Comparison of ENCODE assay signal across 18 cellular contexts in genomic region chr5:39187873-39188731, GRCh38. TPM values are rescaled to one million over a fixed set of nuclear protein-coding genes. Genes with fewer than 3 reads are reported as not detected.
DNase-seq lines count a peak whose midpoint lies in the region; ATAC-seq and TF ChIP-seq lines count a peak whose summit lies in the region.
"Had no signal": no experiment of that assay in that cellular context is flagged by ENCODE, and none has a peak within 500 bp of the region (broad histone marks: within the 10 kb centered on the region; RNA-seq: fewer than 3 reads in every experiment).

No MANE protein-coding gene starts in this region.

- peak overlapping the region; percentile 69 for H3K4me3 Mint-ChIP-seq in activated CD4-positive, alpha-beta memory T cell treated with anti-CD3 and anti-CD28 coated beads for 36 hours

- H3K9me3 Mint-ChIP-seq in activated CD4-positive, alpha-beta memory T cell treated with anti-CD3 and anti-CD28 coated beads for 36 hours = no peaks in the 10 kb centered on the region

- TF ChIP-seq CTCF in left lung (IDR thresholded peaks at IDR 0.05) = no peak

- no peak for DNase-seq in activated CD4-positive, alpha-beta memory T cell treated with anti-CD3 and anti-CD28 coated beads for 36 hours
- DNase-seq in left lung (no peak), NCI-H2196 treated with DMSO at 0.1 percent for 48 hours (lab: John Stamatoyannopoulos, UW; ENCODE audit: unreplicated experiment) (no peak), G401 (ENCODE audit: low spot score) (no peak)
- DNase-seq: C1 segment of cervical spinal cord, hippocampal formation, lower lobe of right lung, MV-4-11, NCI-H2227 treated with DMSO at 0.1 percent for 48 hours, T-helper 9 cell had no signal

- POLR2A ChIA-PET in activated CD4-positive, alpha-beta memory T cell treated with anti-CD3 and anti-CD28 coated beads for 36 hours (lab: Charles Lee) = interaction anchor here (0.6 to 7.3 kb wide), 15 partner anchors 7 to 94 kb away, joined by 3 to 91 read pairs (median 5); no protein-coding TSS in a partner anchor

- ATAC-seq in GM19452 (IDR thresholded peaks at IDR 0.05; ENCODE audit: unreplicated experiment) = peak; percentile 50
- peak; percentile 53 for ATAC-seq in left lung
- no peak for ATAC-seq in GM19463 (IDR thresholded peaks at IDR 0.05; ENCODE audit: unreplicated experiment)
- ATAC-seq in GM21825 (IDR thresholded peaks at IDR 0.05; ENCODE audit: unreplicated experiment) = no peak
- ATAC-seq: lower lobe of right lung, Panc1 had no signal

- no peak overlapping the region for H3K9ac ChIP-seq in BLaER1 treated with 17β-estradiol and CSF1 and Interleukin-3, amounts not matched to agents 10 nM and 100 nM

- H3K4me2 ChIP-seq in BLaER1 treated with 17β-estradiol and CSF1 and Interleukin-3, amounts not matched to agents 10 nM and 100 nM = peak overlapping the region; percentile 63 to 86 (median 77); a peak in 19 of 22 replicates

- intact Hi-C loops in activated CD4-positive, alpha-beta memory T cell treated with anti-CD3 and anti-CD28 coated beads for 36 hours (cut with micrococcal nuclease) = loop anchor here (1.0 kb wide), 1 partner anchor 11 kb away; no protein-coding TSS in a partner anchor
- intact Hi-C loops in left lung (cut with DNase I) = no loop called here

- peak overlapping the region; percentile 92 for H3K27ac Mint-ChIP-seq in activated CD4-positive, alpha-beta memory T cell treated with anti-CD3 and anti-CD28 coated beads for 36 hours

- H3K4me1 ChIP-seq in BLaER1 treated with 17β-estradiol and CSF1 and Interleukin-3, amounts not matched to agents 10 nM and 100 nM = peaks cover 49 to 58% (median 55%) of the 10 kb centered on the region in 10 experiments
- H3K4me1 ChIP-seq in left lung = peaks cover 0 to 43% of the 10 kb centered on the region in 2 donors
- H3K4me1 ChIP-seq: breast epithelium had no signal

- H3K36me3 Mint-ChIP-seq in activated CD4-positive, alpha-beta memory T cell treated with anti-CD3 and anti-CD28 coated beads for 36 hours = no peaks in the 10 kb centered on the region

- CTCF ChIA-PET in activated CD4-positive, alpha-beta memory T cell treated with anti-CD3 and anti-CD28 coated beads for 36 hours (lab: Charles Lee) = interaction anchor here (0.6 to 7.5 kb wide), 14 partner anchors 8 to 95 kb away, joined by 3 to 38 read pairs (median 8); no protein-coding TSS in a partner anchor

- H3K4me3 ChIP-seq in BLaER1 treated with 17β-estradiol and CSF1 and Interleukin-3, amounts not matched to agents 10 nM and 100 nM = no peak overlapping the region
- no peak overlapping the region for H3K4me3 ChIP-seq in left lung
- H3K4me3 ChIP-seq: breast epithelium, lower lobe of right lung had no signal

- in situ Hi-C loops in G401 (cut with HindIII; ENCODE audit: low sequenced_read_pairs) = no loop called here

- H3K27ac ChIP-seq in BLaER1 treated with 17β-estradiol and CSF1 and Interleukin-3, amounts not matched to agents 10 nM and 100 nM = no peak overlapping the region
- no peak overlapping the region for H3K27ac ChIP-seq in left lung
- H3K27ac ChIP-seq: breast epithelium, lower lobe of right lung had no signal

- no peaks in the 10 kb centered on the region for H3K27me3 Mint-ChIP-seq in activated CD4-positive, alpha-beta memory T cell treated with anti-CD3 and anti-CD28 coated beads for 36 hours

- H3K36me3 ChIP-seq in BLaER1 treated with 17β-estradiol and CSF1 and Interleukin-3, amounts not matched to agents 10 nM and 100 nM = peaks cover 0 to 27% (median 0%) of the 10 kb centered on the region in 11 experiments; a peak in 3 of 22 replicates
- H3K36me3 ChIP-seq in left lung = no peaks in the 10 kb centered on the region
- H3K36me3 ChIP-seq: breast epithelium, lower lobe of right lung had no signal

- H3K4me1 Mint-ChIP-seq in activated CD4-positive, alpha-beta memory T cell treated with anti-CD3 and anti-CD28 coated beads for 36 hours (ENCODE audit: low read depth) = peaks cover 79% of the 10 kb centered on the region

- H3K9me3 ChIP-seq in BLaER1 treated with 17β-estradiol and CSF1 and Interleukin-3, amounts not matched to agents 10 nM and 100 nM (replicated peaks in 1 of 11) = no peaks in the 10 kb centered on the region
- no peaks in the 10 kb centered on the region for H3K9me3 ChIP-seq in left lung
- H3K9me3 ChIP-seq: breast epithelium, lower lobe of right lung had no signal

- no peaks in the 10 kb centered on the region for H3K27me3 ChIP-seq in BLaER1 treated with 17β-estradiol and CSF1 and Interleukin-3, amounts not matched to agents 10 nM and 100 nM
- no peaks in the 10 kb centered on the region for H3K27me3 ChIP-seq in left lung
- H3K27me3 ChIP-seq: breast epithelium had no signal

- H4K20me1 ChIP-seq in BLaER1 treated with 17β-estradiol and CSF1 and Interleukin-3, amounts not matched to agents 10 nM and 100 nM = peaks cover 0 to 99% (median 0%) of the 10 kb centered on the region in 11 experiments; a peak in 6 of 22 replicates

RNA-seq across cellular contexts. Expression of gene FYB1, which starts 31.3 kb away (rescaled TPM):
- total RNA-seq in activated CD4-positive, alpha-beta memory T cell treated with anti-CD3 and anti-CD28 coated beads for 36 hours = 100 to 1,000 TPM; 105 to 106 TPM
- 10 to 100 TPM; 24.4 to 93.7 TPM for total RNA-seq in left lung
- total RNA-seq in G401 (2014; rRNA removed; shearing (Covaris generic)) = not detected in 2 replicates
- total RNA-seq: epithelial cell of proximal tubule, osteocyte had no signal

Comparison
In these comparisons a context has a peak if more than half of its experiments do, and no peak if none do; other contexts are left out.
1. ATAC-seq: peak in GM19452 (single experiment) and left lung (single experiment); none in GM19463 (single experiment) and GM21825 (single experiment).
2. RNA of gene FYB1, which starts 31.3 kb away (total RNA-seq): 105 to 106 TPM in activated CD4-positive, alpha-beta memory T cell treated with anti-CD3 and anti-CD28 coated beads for 36 hours and 24.4 to 93.7 TPM in left lung; not detected in G401; every median in the first group is over 10 times any median in the second.